25 cellular contexts compared by ENCODE assay signal in the genomic region with DNA sequence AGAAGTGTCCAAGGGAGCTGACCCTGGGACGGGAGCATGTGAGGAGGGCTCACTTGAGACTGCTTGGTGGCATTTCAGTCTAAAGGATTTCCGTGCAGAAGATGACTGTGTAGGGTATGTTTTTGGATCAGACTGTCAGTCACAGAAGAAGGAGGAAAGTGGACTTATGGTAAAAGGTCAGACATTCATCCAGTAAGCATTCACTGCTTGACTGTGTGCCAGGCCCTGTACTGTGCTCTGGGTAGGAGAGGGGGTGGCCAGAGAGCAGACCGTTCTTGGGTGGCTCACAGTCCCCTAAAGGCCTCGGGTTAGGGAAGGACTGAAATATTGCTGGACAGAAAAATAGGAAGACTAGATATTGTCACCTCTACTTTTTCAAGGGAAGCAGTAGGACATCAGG. TPM values are rescaled to one million over a fixed set of nuclear protein-coding genes. Genes with fewer than 3 reads are reported as not detected.
DNase-seq lines count a peak whose midpoint lies in the region; ATAC-seq, FAIRE-seq and TF ChIP-seq lines count a peak whose summit lies in the region.
"Had no signal": no experiment of that assay in that cellular context is flagged by ENCODE, and none has a peak within 500 bp of the region (broad histone marks: within the 10 kb centered on the region; RNA-seq: fewer than 3 reads in every experiment).

No MANE protein-coding gene starts in this region.

- H3K9me3 Mint-ChIP-seq in brain = peaks cover 0 to 3% (median 0%) of the 10 kb centered on the region in 5 experiments
- H3K9me3 Mint-ChIP-seq: activated CD4-positive, alpha-beta memory T cell treated with anti-CD3 and anti-CD28 coated beads for 36 hours; stimulated activated naive CD8-positive, alpha-beta T cell treated with anti-CD3 and anti-CD28 coated beads, Interleukin-15, amount 100 ng/mL, for 72 hours had no signal

- no peaks in the 10 kb centered on the region for H3K36me3 ChIP-seq in ACC112 (ENCODE audit: insufficient read depth, low read length)
- peaks cover under 1% of the 10 kb centered on the region; the same call in 1 of the 2 replicates for H3K36me3 ChIP-seq in IMR-90 (ENCODE audit: control insufficient read depth, insufficient read depth, low read length)
- H3K36me3 ChIP-seq: adrenal gland; BLaER1 treated with 17β-estradiol and CSF1 and Interleukin-3, amounts not matched to agents 10 nM and 100 nM; tibial nerve; WERI-Rb-1 had no signal

- POLR2A ChIA-PET in IMR-90 (lab: Charles Lee; ENCODE audit: unreplicated experiment) = no interaction called here

- no CpG with 5 or more reads among the region's 4 CpGs for WGBS in IMR-90 (ENCODE audit: extremely low coverage in 2 of 2, insufficient read length in 1 of 2), 2 experiments

- peaks cover 63% of the 10 kb centered on the region for H3K4me1 Mint-ChIP-seq in brain

- peak overlapping the region in 4 of 5 experiments; percentile 51 to 86 (median 80) for H3K4me3 Mint-ChIP-seq in brain
- H3K4me3 Mint-ChIP-seq: activated CD4-positive, alpha-beta memory T cell treated with anti-CD3 and anti-CD28 coated beads for 36 hours; stimulated activated naive CD8-positive, alpha-beta T cell treated with anti-CD3 and anti-CD28 coated beads, Interleukin-15, amount 100 ng/mL, for 72 hours had no signal

- H2BK5ac ChIP-seq in IMR-90 (ENCODE audit: low read depth, low read length, poor library complexity, severe bottlenecking) = peak overlapping the region; percentile 80

- H3K4me3 ChIP-seq in ACC112 (ENCODE audit: low read depth, low read length) (peak overlapping the region; percentile 15; the same call in 1 of the 2 replicates), IMR-90 (ENCODE audit: insufficient read depth, low read depth, low read length) (no peak overlapping the region)
- H3K4me3 ChIP-seq: adrenal gland; BLaER1 treated with 17β-estradiol and CSF1 and Interleukin-3, amounts not matched to agents 10 nM and 100 nM; tibial nerve had no signal

- no peak overlapping the region for H3K27ac ChIP-seq in ACC112 (ENCODE audit: low read depth, low read length)
- H3K27ac ChIP-seq in IMR-90 (ENCODE audit: insufficient read depth, low read length) = peak overlapping the region; percentile 72
- H3K27ac ChIP-seq: BLaER1 treated with 17β-estradiol and CSF1 and Interleukin-3, amounts not matched to agents 10 nM and 100 nM; tibial nerve; WERI-Rb-1 had no signal

- peak overlapping the region; percentile 81 for H2AK9ac ChIP-seq in IMR-90 (replicated peaks; ENCODE audit: low read depth, low read length, poor library complexity)

- CTCF ChIA-PET in IMR-90 (lab: Yijun Ruan, JAX) = interaction anchor here (1.3 to 3.3 kb wide), 2 partner anchors 11 to 15 kb away, joined by 4 to 13 read pairs; no protein-coding TSS in a partner anchor

- peak; percentile 12 for ATAC-seq in IMR-90 (ENCODE audit: low read depth)
- no peak for ATAC-seq in HG03108 (IDR thresholded peaks at IDR 0.05; ENCODE audit: unreplicated experiment)
- ATAC-seq in activated CD4-positive, CD25-positive, alpha-beta regulatory T cell treated with anti-CD3 and anti-CD28 coated beads, Interleukin-2, amount 50 U/mL, for 24 hours = no peak
- ATAC-seq: stimulated activated naive CD8-positive, alpha-beta T cell treated with anti-CD3 and anti-CD28 coated beads, Interleukin-15, amount 100 ng/mL, for 72 hours had no signal

- peak overlapping the region; percentile 94; the same call in 1 of the 2 replicates for H3K23ac ChIP-seq in IMR-90 (ENCODE audit: low read depth, low read length)

- peak overlapping the region; percentile 76 for H3K14ac ChIP-seq in IMR-90 (replicated peaks; ENCODE audit: low read depth, low read length)

- TF ChIP-seq CTCF in IMR-90 (conservative IDR thresholded peaks at IDR 0.05; ENCODE audit: low read depth, low read length) = no peak
- TF ChIP-seq CTCF in brain (conservative IDR thresholded peaks at IDR 0.05) = no peak

- H2BK20ac ChIP-seq in IMR-90 (ENCODE audit: low read depth, low read length) = peak overlapping the region; percentile 94

- H3K79me1 ChIP-seq in IMR-90 (ENCODE audit: low read depth in 1 of 2, low read length in 2 of 2) = peaks cover 0 to 32% of the 10 kb centered on the region in 2 experiments; a peak in 2 of 4 replicates

- peak overlapping the region; percentile 94 for H2BK120ac ChIP-seq in IMR-90 (ENCODE audit: low read depth, low read length)

- peak overlapping the region; percentile 72 for H4K5ac ChIP-seq in IMR-90 (ENCODE audit: low read depth, low read length)

- peak overlapping the region; percentile 35 for H3K4me2 ChIP-seq in IMR-90 (ENCODE audit: low read depth, low read length)
- H3K4me2 ChIP-seq: BLaER1 treated with 17β-estradiol and CSF1 and Interleukin-3, amounts not matched to agents 10 nM and 100 nM; SK-N-SH had no signal

- H3K27me3 Mint-ChIP-seq in brain = peaks cover 10% of the 10 kb centered on the region

- H3K4me1 ChIP-seq in ACC112 (ENCODE audit: control insufficient read depth, insufficient read depth, low read length, unreplicated experiment) (peaks cover 48% of the 10 kb centered on the region), IMR-90 (ENCODE audit: control insufficient read depth, insufficient read depth, low read length) (peaks cover 39% of the 10 kb centered on the region)

- FAIRE-seq in GM19239 (lab: Jason Lieb, UNC) = no peak
- FAIRE-seq: frontal cortex, H54 had no signal

- H3K9ac ChIP-seq in IMR-90 (ENCODE audit: low read depth, low read length) = peak overlapping the region; percentile 20; the same call in 1 of the 2 replicates
- H3K9ac ChIP-seq: BLaER1 treated with 17β-estradiol and CSF1 and Interleukin-3, amounts not matched to agents 10 nM and 100 nM; SK-N-SH had no signal

- DNase-seq in IMR-90 = peak; percentile 70
- DNase-seq in kidney tubule cell (ENCODE audit: low spot score) = peak; percentile 32
- DNase-seq in GM19239 (ENCODE audit: insufficient read length, low spot score) = no peak
- no peak for DNase-seq in activated gamma-delta T cell treated with Interleukin-2 at 50 U/mL for 16 hours
- DNase-seq: activated CD4-positive, alpha-beta memory T cell treated with anti-CD3 and anti-CD28 coated beads for 36 hours; activated naive CD4-positive, alpha-beta T cell; Calu3; cortex of kidney; KBM-7; MV-4-11; NCI-H187; occipital lobe; SK-N-SH; stimulated activated CD4-positive, alpha-beta T cell treated with anti-CD3 and anti-CD28 coated beads, Interleukin-4, amount 100 ng/mL, for 4 hours; stimulated activated naive CD8-positive, alpha-beta T cell treated with anti-CD3 and anti-CD28 coated beads, Interleukin-15, amount 100 ng/mL, for 72 hours; WERI-Rb-1 had no signal

- no peaks in the 10 kb centered on the region for H3K9me3 ChIP-seq in IMR-90 (ENCODE audit: control insufficient read depth, insufficient read depth, low read length)
- H3K9me3 ChIP-seq: adrenal gland; BLaER1 treated with 17β-estradiol and CSF1 and Interleukin-3, amounts not matched to agents 10 nM and 100 nM; SK-N-SH; tibial nerve had no signal

- H4K8ac ChIP-seq in IMR-90 (ENCODE audit: low read depth in 2 of 2, low read length in 2 of 2) = peak overlapping the region; percentile 35 to 88; a peak in 3 of 4 replicates

- H3K79me2 ChIP-seq in ACC112 (ENCODE audit: control insufficient read depth, insufficient read depth, low read length, unreplicated experiment) = peaks cover 26% of the 10 kb centered on the region

- H2AK5ac ChIP-seq in IMR-90 (ENCODE audit: low read depth, low read length) = peak overlapping the region; percentile 65

- H3K27ac Mint-ChIP-seq in brain = peak overlapping the region in 3 of 5 experiments; percentile 7 to 58 (median 50)
- H3K27ac Mint-ChIP-seq: activated CD4-positive, alpha-beta memory T cell treated with anti-CD3 and anti-CD28 coated beads for 36 hours; stimulated activated naive CD8-positive, alpha-beta T cell treated with anti-CD3 and anti-CD28 coated beads, Interleukin-15, amount 100 ng/mL, for 72 hours had no signal

- TF ChIP-seq POLR2A in IMR-90 (IDR thresholded peaks at IDR 0.05; ENCODE audit: low read depth, low read length) = no peak

- BruUV-seq in IMR-90 (replicated peaks; lab: Mats Ljungman, UMichigan) = no TSS peak

- peaks cover 47% of the 10 kb centered on the region for H3K9me1 ChIP-seq in IMR-90 (ENCODE audit: insufficient read depth, low read length)

- H3K56ac ChIP-seq in IMR-90 (ENCODE audit: extremely low read depth, insufficient read depth, low read length) = peak overlapping the region; percentile 18; the same call in 1 of the 2 replicates

- peak overlapping the region; percentile 94 for H3K4ac ChIP-seq in IMR-90 (ENCODE audit: low read depth, low read length)

- H3K27me3 ChIP-seq in ACC112 (ENCODE audit: insufficient read depth, low read length) (no peaks in the 10 kb centered on the region), IMR-90 (ENCODE audit: control insufficient read depth, insufficient read depth, low read length) (no peaks in the 10 kb centered on the region)

- H2AFZ ChIP-seq in ACC112 (ENCODE audit: low read length, unreplicated experiment) (no peak overlapping the region), IMR-90 (replicated peaks; ENCODE audit: low read length, poor library complexity) (peak overlapping the region; percentile 14)

- intact Hi-C loops in IMR-90 (cut with micrococcal nuclease) = no loop called here

- TF ChIP-seq RAD21 in IMR-90 (IDR thresholded peaks at IDR 0.05; ENCODE audit: low read length) = no peak

- in situ Hi-C loops in IMR-90 (cut with MboI; ENCODE audit: low sequenced_read_pairs) = no loop called here

- H3K18ac ChIP-seq in IMR-90 (ENCODE audit: low read depth, low read length) = peak overlapping the region; percentile 56

- no peaks in the 10 kb centered on the region for H3K36me3 Mint-ChIP-seq in brain
- H3K36me3 Mint-ChIP-seq: activated CD4-positive, alpha-beta memory T cell treated with anti-CD3 and anti-CD28 coated beads for 36 hours had no signal

- dilution Hi-C loops in IMR-90 (cut with HindIII; ENCODE audit: low sequenced_read_pairs, unreplicated experiment) = no loop called here

- peak overlapping the region; percentile 81 for H4K91ac ChIP-seq in IMR-90 (ENCODE audit: insufficient read depth, low read depth, low read length)

- peak overlapping the region; percentile 62; the same call in 2 of the 3 replicates for H2BK15ac ChIP-seq in IMR-90 (ENCODE audit: low read depth, low read length)

- peaks cover 15% of the 10 kb centered on the region for H4K20me1 ChIP-seq in IMR-90 (ENCODE audit: insufficient read depth, low read length)

TF ChIP-seq in IMR-90, 13 proteins besides CTCF, POLR2A, EP300 and RAD21 (continues in another document):
- no peak for TF ChIP-seq CEBPB (IDR thresholded peaks at IDR 0.05; ENCODE audit: low read depth, low read length)
- TF ChIP-seq MXI1 (IDR thresholded peaks at IDR 0.05; ENCODE audit: borderline replicate concordance, low read depth, low read length) = no peak

RNA-seq across cellular contexts. Expression of a gene that starts 2.1 kb away (rescaled TPM):
- 2.0 and 3.1 TPM in 2 replicates for total RNA-seq in IMR-90 (2012; rRNA removed)
- polyA plus RNA-seq in IMR-90 (2012; rRNA removed) = 59.5 and 64.8 TPM in 2 replicates
- 22.2 and 123 TPM in 2 replicates for polyA plus RNA-seq in IMR-90 (2012; cell fraction: cytosol; rRNA removed)
- 50.5 and 133 TPM in 2 replicates for polyA plus RNA-seq in IMR-90 (2012; cell fraction: nucleus; rRNA removed; ENCODE audit: low replicate concordance)
- 64.8 TPM for polyA plus RNA-seq in brain (ENCODE audit: insufficient read depth, low read depth, low replicate concordance)

RNA-seq across cellular contexts. Expression of a gene that starts 38.0 kb away (rescaled TPM):
- total RNA-seq in IMR-90 (2012; rRNA removed) = 4.8 and 5.6 TPM in 2 replicates
- polyA plus RNA-seq in IMR-90 (2012; rRNA removed) = 6.6 and 8.6 TPM in 2 replicates
- 4.2 and 4.5 TPM in 2 replicates for polyA plus RNA-seq in IMR-90 (2012; cell fraction: cytosol; rRNA removed)
- polyA plus RNA-seq in IMR-90 (2012; cell fraction: nucleus; rRNA removed; ENCODE audit: low replicate concordance) = 0.59 and 3.4 TPM in 2 replicates
- 42.1 TPM for polyA plus RNA-seq in brain (ENCODE audit: insufficient read depth, low read depth, low replicate concordance)
- total RNA-seq: activated CD4-positive, alpha-beta memory T cell treated with anti-CD3 and anti-CD28 coated beads for 36 hours; Calu3 had no signal

Comparison
In these comparisons a context has a peak if more than half of its experiments do, and no peak if none do; other contexts are left out.
1. DNase-seq: peak in IMR-90 (single experiment) and kidney tubule cell (single experiment); none in GM19239 (single experiment) and activated gamma-delta T cell treated with Interleukin-2 at 50 U/mL for 16 hours (single experiment).